In the genomic region with DNA sequence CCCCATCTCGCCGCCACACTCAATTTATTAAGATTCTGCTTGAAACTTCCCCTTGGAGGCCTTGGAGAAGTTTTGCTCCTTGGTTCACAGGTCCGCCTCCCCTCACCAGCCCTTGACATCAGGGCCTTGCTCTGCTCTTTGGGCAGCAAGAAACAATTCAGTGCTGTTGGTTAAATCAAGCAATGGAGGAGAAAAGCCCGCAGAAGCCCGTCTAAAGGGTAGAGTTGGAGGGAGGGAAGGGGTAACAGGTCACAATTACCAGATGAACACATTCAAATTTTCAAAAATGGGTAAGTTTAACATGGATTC, we compare ENCODE assay signal across 8 cellular contexts. TPM values are rescaled to one million over a fixed set of nuclear protein-coding genes. Genes with fewer than 3 reads are reported as not detected.
A peak's percentile ranks its signal among the peaks of the same experiment; 100 is the strongest.
DNase-seq lines count a peak whose midpoint lies in the region; ATAC-seq and TF ChIP-seq lines count a peak whose summit lies in the region.

No MANE protein-coding gene starts in this region.

- intact Hi-C loops in left cardiac atrium (cut with DNase I) (loop anchor here in 1 of 2 donors (5.0 kb wide), 1 partner anchor 114 kb away; no protein-coding TSS in a partner anchor), sciatic nerve (cut with DNase I) (loop anchor here (5.0 kb wide), 1 partner anchor 119 kb away; a partner anchor contains a TSS)

- peak overlapping the region; percentile 91 for H3K27ac ChIP-seq in HL-60 (replicated peaks)

- TF ChIP-seq CTCF in GM12864 (IDR thresholded peaks at IDR 0.05; ENCODE audit: low read depth, low read length, missing control alignments): no peak
- no peak for TF ChIP-seq CTCF in HL-60 (IDR thresholded peaks at IDR 0.05; ENCODE audit: insufficient read depth, low read length)

- H3K4me3 ChIP-seq in GM12864 (ENCODE audit: low read depth, low read length) (peak overlapping the region; percentile 82), HL-60 (replicated peaks; ENCODE audit: insufficient read depth, low read length) (peak overlapping the region; percentile 70)

- DNase-seq in GM12864 (ENCODE audit: low read depth): no peak
- peak in 1 of 2 experiments; percentile 22 for DNase-seq in HL-60 (ENCODE audit: low read depth in 1 of 2, low spot score in 1 of 2)
- DNase-seq in activated naive CD4-positive, alpha-beta T cell treated with Interleukin-2 at 50 U/mL for 16 hours: peak; percentile 14
- no peak for DNase-seq in left cardiac atrium
- no peak for DNase-seq in sciatic nerve (ENCODE audit: low spot score)
- DNase-seq in GDM1 (lab: John Stamatoyannopoulos, UW): no peak
- DNase-seq in NK-92 treated with Interleukin-12 subunit alpha and Interleukin-12 subunit beta, amount 100 ng/mL, for 24 hours (lab: John Stamatoyannopoulos, UW): no peak

- ATAC-seq in left cardiac atrium (peak; percentile 9 to 32), sciatic nerve (peak; percentile 18), GM21786 (IDR thresholded peaks at IDR 0.05; ENCODE audit: unreplicated experiment) (no peak)

- H3K27me3 ChIP-seq in HL-60 (ENCODE audit: insufficient read depth, poor library complexity, severe bottlenecking): no peaks in the 10 kb centered on the region

RNA-seq across cellular contexts. Expression of a gene that starts 0.4 kb away (rescaled TPM):
- total RNA-seq in left cardiac atrium (10 to 100 TPM; 16.8 to 27.0 TPM), sciatic nerve (33.9 TPM)

RNA-seq across cellular contexts. Expression of a gene that starts 0.5 kb away (rescaled TPM):
- total RNA-seq in left cardiac atrium: 10 to 100 TPM; 13.6 to 25.0 TPM
- total RNA-seq in sciatic nerve: 31.5 TPM

RNA-seq across cellular contexts. Expression of a gene that starts 13.8 kb away (rescaled TPM):
- total RNA-seq in left cardiac atrium (1 to 10 TPM; 1.5 to 1.6 TPM), sciatic nerve (3.3 TPM)

RNA-seq across cellular contexts. Expression of a gene that starts 48.9 kb away (rescaled TPM):
- 10 to 100 TPM; 44.3 to 63.4 TPM for total RNA-seq in left cardiac atrium
- total RNA-seq in sciatic nerve: 68.7 TPM
